ENCODE assay signal across 14 cellular contexts in genomic region chr6:161244725-161245124, GRCh38. TPM values are rescaled to one million over a fixed set of nuclear protein-coding genes. Genes with fewer than 3 reads are reported as not detected.
DNase-seq lines count a peak whose midpoint lies in the region; ATAC-seq, FAIRE-seq and TF ChIP-seq lines count a peak whose summit lies in the region.
"Had no signal": no experiment of that assay in that cellular context is flagged by ENCODE, and none has a peak within 500 bp of the region (broad histone marks: within the 10 kb centered on the region; RNA-seq: fewer than 3 reads in every experiment).

No MANE protein-coding gene starts in this region.

- no peaks in the 10 kb centered on the region for H3K9me1 ChIP-seq in K562 (ENCODE audit: control insufficient read depth, insufficient read depth, low read length)

- WGBS in K562 (ENCODE audit: insufficient coverage, low coverage, missing lambda C conversion rate) = 30% methylated on average over 7 of the region's 7 CpGs

- peak; percentile 68 for TF ChIP-seq EP300 in K562 (IDR thresholded peaks at IDR 0.05; ENCODE audit: low read length)

- no peaks in the 10 kb centered on the region for H3K79me2 ChIP-seq in K562 (ENCODE audit: control insufficient read depth, insufficient read depth, low read length)

- H4K20me1 ChIP-seq in K562 (replicated peaks; ENCODE audit: control insufficient read depth, insufficient read depth, low read length) = no peaks in the 10 kb centered on the region

- CTCF ChIA-PET in K562 (lab: Yijun Ruan, JAX; ENCODE audit: low intra/inter-chr PET ratio) = no interaction called here

- H3K27ac Mint-ChIP-seq in natural killer cell (peak overlapping the region; percentile 92 to 95), immature natural killer cell (peak overlapping the region; percentile 78 to 100 (median 98))
- H3K27ac Mint-ChIP-seq in natural killer cell treated with Interleukin-12 subunit alpha and Interleukin-12 subunit beta and Interleukin-15 and Interleukin-18, amount 100 ng/mL, for 72 hours = no peak overlapping the region
- H3K27ac Mint-ChIP-seq: CD4-positive, CD25-positive, alpha-beta regulatory T cell had no signal

- DNase-seq in natural killer cell = no peak
- no peak for DNase-seq in natural killer cell treated with Interleukin-12 subunit alpha and Interleukin-12 subunit beta and Interleukin-15 and Interleukin-18, amount 100 ng/mL, for 72 hours (ENCODE audit: low spot score)
- DNase-seq in K562 (ENCODE audit: extremely low read depth in 1 of 4, low spot score in 3 of 4) = peak; percentile 57 to 88 (median 69)
- DNase-seq in immature natural killer cell = no peak
- no peak for DNase-seq in AG08396 (ENCODE audit: low spot score)
- no peak for DNase-seq in NCI-H1092 (lab: John Stamatoyannopoulos, UW)
- DNase-seq: 8988T; CD4-positive, CD25-positive, alpha-beta regulatory T cell; DMS 273 treated with DMSO at 0.1 percent for 48 hours; GM23248; H7; IMR-90 had no signal

- peaks cover 6% of the 10 kb centered on the region for H3K36me3 Mint-ChIP-seq in natural killer cell
- H3K36me3 Mint-ChIP-seq in natural killer cell treated with Interleukin-12 subunit alpha and Interleukin-12 subunit beta and Interleukin-15 and Interleukin-18, amount 100 ng/mL, for 72 hours = no peaks in the 10 kb centered on the region
- peaks cover 0 to 16% (median 9%) of the 10 kb centered on the region in 3 donors for H3K36me3 Mint-ChIP-seq in immature natural killer cell

- no peaks in the 10 kb centered on the region for H3K9me3 ChIP-seq in K562 (replicated peaks; ENCODE audit: control insufficient read depth, insufficient read depth, low read depth, low read length)

- H3K4me3 ChIP-seq in K562 = no peak overlapping the region
- H3K4me3 ChIP-seq: BLaER1 treated with 17β-estradiol and CSF1 and Interleukin-3, amounts not matched to agents 10 nM and 100 nM; GM23248 had no signal

- no peaks in the 10 kb centered on the region for H3K27me3 ChIP-seq in K562 (ENCODE audit: control insufficient read depth in 2 of 2, insufficient read depth in 2 of 2, low read length in 2 of 2)
- H3K27me3 ChIP-seq: BLaER1 treated with 17β-estradiol and CSF1 and Interleukin-3, amounts not matched to agents 10 nM and 100 nM had no signal

- H3K9me3 Mint-ChIP-seq in natural killer cell (no peaks in the 10 kb centered on the region), immature natural killer cell (peaks cover 0 to 2% (median 0%) of the 10 kb centered on the region in 6 donors)
- no peaks in the 10 kb centered on the region for H3K9me3 Mint-ChIP-seq in natural killer cell treated with Interleukin-12 subunit alpha and Interleukin-12 subunit beta and Interleukin-15 and Interleukin-18, amount 100 ng/mL, for 72 hours

- intact Hi-C loops in natural killer cell (cut with micrococcal nuclease) = no loop called here
- intact Hi-C loops in K562 (cut with micrococcal nuclease) = no loop called here

- H3K27me3 Mint-ChIP-seq in natural killer cell (ENCODE audit: low read depth in 2 of 2) (peaks cover 2 to 16% of the 10 kb centered on the region in 2 donors), immature natural killer cell (ENCODE audit: low read depth in 3 of 3) (peaks cover 22 to 26% (median 24%) of the 10 kb centered on the region in 3 donors)
- no peaks in the 10 kb centered on the region for H3K27me3 Mint-ChIP-seq in natural killer cell treated with Interleukin-12 subunit alpha and Interleukin-12 subunit beta and Interleukin-15 and Interleukin-18, amount 100 ng/mL, for 72 hours
- H3K27me3 Mint-ChIP-seq: CD4-positive, CD25-positive, alpha-beta regulatory T cell had no signal

- TF ChIP-seq POLR2A in K562 (conservative IDR thresholded peaks at IDR 0.05) = no peak

- FAIRE-seq in K562 (lab: Jason Lieb, UNC) = peak; percentile 86

- ATAC-seq in natural killer cell = no peak
- ATAC-seq in natural killer cell treated with Interleukin-12 subunit alpha and Interleukin-12 subunit beta and Interleukin-15 and Interleukin-18, amount 100 ng/mL, for 72 hours = no peak
- peak; percentile 78 for ATAC-seq in K562
- no peak for ATAC-seq in HG03457 (IDR thresholded peaks at IDR 0.05; ENCODE audit: unreplicated experiment)

- H3K9ac ChIP-seq in K562 (ENCODE audit: insufficient read depth in 1 of 2, low read depth in 2 of 2, low read length in 2 of 2) = peak overlapping the region in 1 of 2 experiments; percentile 2; a peak in 1 of 4 replicates
- H3K9ac ChIP-seq: BLaER1 treated with 17β-estradiol and CSF1 and Interleukin-3, amounts not matched to agents 10 nM and 100 nM; GM23248 had no signal

- H3K4me3 Mint-ChIP-seq in natural killer cell = no peak overlapping the region
- H3K4me3 Mint-ChIP-seq in natural killer cell treated with Interleukin-12 subunit alpha and Interleukin-12 subunit beta and Interleukin-15 and Interleukin-18, amount 100 ng/mL, for 72 hours = no peak overlapping the region
- H3K4me3 Mint-ChIP-seq in immature natural killer cell = no peak overlapping the region
- H3K4me3 Mint-ChIP-seq: CD4-positive, CD25-positive, alpha-beta regulatory T cell had no signal

- H3K4me1 ChIP-seq in K562 (replicated peaks in 1 of 2; ENCODE audit: control insufficient read depth in 2 of 2, insufficient read depth in 2 of 2, low read length in 2 of 2) = peaks cover 7 to 20% of the 10 kb centered on the region in 2 experiments; a peak in 4 of 5 replicates

- H3K4me2 ChIP-seq in K562 (ENCODE audit: insufficient read depth, low read length) = peak overlapping the region; percentile 54
- H3K4me2 ChIP-seq: BLaER1 treated with 17β-estradiol and CSF1 and Interleukin-3, amounts not matched to agents 10 nM and 100 nM had no signal

- TF ChIP-seq CTCF in natural killer cell (IDR thresholded peaks at IDR 0.05) (no peak), K562 (IDR thresholded peaks at IDR 0.05 in 2 of 3, conservative IDR thresholded peaks at IDR 0.05 in 1 of 3; ENCODE audit: insufficient read depth in 2 of 3, low read depth in 1 of 3, low read length in 3 of 3) (no peak)

- H3K4me1 Mint-ChIP-seq in natural killer cell (peaks cover 47 to 48% of the 10 kb centered on the region in 2 donors), immature natural killer cell (peaks cover 44 to 54% of the 10 kb centered on the region in 2 donors)
- peaks cover 29 to 31% of the 10 kb centered on the region in 2 donors for H3K4me1 Mint-ChIP-seq in natural killer cell treated with Interleukin-12 subunit alpha and Interleukin-12 subunit beta and Interleukin-15 and Interleukin-18, amount 100 ng/mL, for 72 hours (ENCODE audit: low read depth in 2 of 2)

- 0 out of 3 replicates have a peak overlapping the region, but pooled peaks have one; percentile 2 for H3K27ac ChIP-seq in K562 (ENCODE audit: extremely low read depth, low read depth, low read length)
- H3K27ac ChIP-seq: BLaER1 treated with 17β-estradiol and CSF1 and Interleukin-3, amounts not matched to agents 10 nM and 100 nM; GM23248 had no signal

- in situ Hi-C loops in K562 (cut with MboI) = loop anchor here (5.0 kb wide), 1 partner anchor 257 kb away; no protein-coding TSS in a partner anchor

- TF ChIP-seq RAD21 in K562 (CRISPR knock-in tag; conservative IDR thresholded peaks at IDR 0.05 in 1 of 2, IDR thresholded peaks at IDR 0.05 in 1 of 2) = no peak

- POLR2A ChIA-PET in K562 (lab: Yijun Ruan, JAX) = interaction anchor here (0.6 to 8.0 kb wide), 8 partner anchors 10 to 1401 kb away, joined by 3 to 45 read pairs (median 6); partner anchors contain the start of gene MAP3K4

- no TSS peak for BruUV-seq in K562 (replicated peaks; lab: Mats Ljungman, UMichigan)

- no peaks in the 10 kb centered on the region; the same call in 2 of the 3 replicates for H3K36me3 ChIP-seq in K562 (ENCODE audit: control insufficient read depth, insufficient read depth, low read length)

- peak overlapping the region; percentile 47; the same call in 1 of the 2 replicates for H2AFZ ChIP-seq in K562 (ENCODE audit: low read depth, low read length)
- H2AFZ ChIP-seq: GM23248 had no signal

TF ChIP-seq in K562, 482 proteins besides CTCF, POLR2A, EP300 and RAD21 (continues in another document):
- TF ChIP-seq PHF21A (IDR thresholded peaks at IDR 0.05; ENCODE audit: borderline replicate concordance, low read depth) = no peak
- TF ChIP-seq TAL1 (IDR thresholded peaks at IDR 0.05) = peak; percentile 88

RNA-seq across cellular contexts. Expression of gene AGPAT4, which starts 29.1 kb away (rescaled TPM):
- total RNA-seq in natural killer cell = 10 to 100 TPM; 24.5 to 38.1 (median 25.8) TPM
- 10 to 100 TPM in 1 of 2 donors, 1 to 10 TPM in 1; 7.6 to 12.1 TPM for total RNA-seq in natural killer cell treated with Interleukin-12 subunit alpha and Interleukin-12 subunit beta and Interleukin-15 and Interleukin-18, amount 100 ng/mL, for 72 hours
- total RNA-seq in K562 (2011; cell fraction: chromatin; rRNA removed; ENCODE audit: low replicate concordance) = 90.5 and 109 TPM in 2 replicates
- 65.2 and 67.4 TPM in 2 replicates for total RNA-seq in K562 (2011; cell fraction: nucleolus; rRNA removed)
- total RNA-seq in K562 (2011; cell fraction: nucleoplasm; rRNA removed) = 60.1 and 75.0 TPM in 2 replicates
- 4.5 and 6.7 TPM in 2 replicates for total RNA-seq in K562 (2014; rRNA removed)
- total RNA-seq in K562 (2014; rRNA removed; fragmentation: Illumina TruSeq; extraction: Trizol) = 7.1 and 7.9 TPM in 2 replicates
- 5.0 and 5.6 TPM in 2 replicates for total RNA-seq in K562 (2015; rRNA removed; fragmentation: Illumina TruSeq; extraction: Trizol)
- total RNA-seq in K562 (2021) = 9.2 and 9.7 TPM in 2 replicates
- polyA plus RNA-seq in K562 (2011; rRNA removed) = 15.0 and 17.0 TPM in 2 replicates
- polyA plus RNA-seq in K562 (2011; cell fraction: cytosol; rRNA removed) = 9.2 and 14.2 TPM in 2 replicates
- 62.4 and 68.7 TPM in 2 replicates for polyA plus RNA-seq in K562 (2011; cell fraction: nucleus; rRNA removed)
- 5.3 and 8.6 TPM in 2 replicates for polyA plus RNA-seq in K562 (2012)
- 5.6 and 5.7 TPM in 2 replicates for polyA plus RNA-seq in K562 (2014; fragmentation: Illumina TruSeq; extraction: Trizol)
- 1 to 10 TPM; 2.2 to 3.4 TPM for polyA plus RNA-seq in K562 (2014; fragmentation: Nextera tagmentation; extraction: Ambion mirVana)
- 7.2 and 7.3 TPM in 2 replicates for polyA plus RNA-seq in K562 (2014; rRNA removed)
- 31.8 and 34.7 TPM in 2 replicates for polyA minus RNA-seq in K562 (2011; rRNA and poly(A)+ RNA removed)
- polyA minus RNA-seq in K562 (2011; cell fraction: cytosol; rRNA and poly(A)+ RNA removed) = 6.3 and 8.8 TPM in 2 replicates
- polyA minus RNA-seq in K562 (2011; cell fraction: nucleus; rRNA and poly(A)+ RNA removed) = 36.2 and 58.6 TPM in 2 replicates
- polyA plus RNA-seq in immature natural killer cell = 10 to 100 TPM; 14.4 to 16.6 (median 14.8) TPM

Comparison
In these comparisons a context has a peak if more than half of its experiments do, and no peak if none do; other contexts are left out.
1. H3K27ac Mint-ChIP-seq: peak in natural killer cell (2 of 2) and immature natural killer cell (6 of 6); none in natural killer cell treated with Interleukin-12 subunit alpha and Interleukin-12 subunit beta and Interleukin-15 and Interleukin-18, amount 100 ng/mL, for 72 hours (0 of 2).
2. DNase-seq: peak in K562 (4 of 4); none in natural killer cell (single experiment), natural killer cell treated with Interleukin-12 subunit alpha and Interleukin-12 subunit beta and Interleukin-15 and Interleukin-18, amount 100 ng/mL, for 72 hours (single experiment), immature natural killer cell (0 of 3), AG08396 (single experiment) and NCI-H1092 (single experiment).